ENCODE assay signal across 18 cellular contexts in the genomic region with DNA sequence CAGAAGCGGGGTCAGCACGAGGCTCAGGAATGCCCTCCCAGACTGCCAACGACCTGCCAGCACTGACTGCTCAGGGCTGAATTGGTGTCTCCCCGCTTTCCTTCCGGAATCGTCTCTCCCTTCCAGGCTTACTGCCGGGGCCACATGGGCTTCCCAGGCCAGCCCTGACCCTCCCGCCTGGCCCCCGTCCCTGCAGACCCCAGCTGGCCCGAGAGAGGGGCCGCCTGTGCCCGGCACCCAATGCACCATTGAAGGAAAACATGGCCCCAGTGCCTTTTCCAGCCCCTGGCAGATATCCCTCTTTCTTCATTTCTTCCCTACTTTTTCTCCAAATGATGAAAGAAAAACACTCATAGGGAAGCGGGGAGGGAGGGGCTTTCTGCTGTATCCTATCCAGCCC. TPM values are rescaled to one million over a fixed set of nuclear protein-coding genes. Genes with fewer than 3 reads are reported as not detected.
DNase-seq lines count a peak whose midpoint lies in the region; ATAC-seq and TF ChIP-seq lines count a peak whose summit lies in the region.
"Had no signal": no experiment of that assay in that cellular context is flagged by ENCODE, and none has a peak within 500 bp of the region (broad histone marks: within the 10 kb centered on the region; RNA-seq: fewer than 3 reads in every experiment).

No MANE protein-coding gene starts in this region.

- peak overlapping the region; percentile 68 to 89 (median 78); a peak in 21 of 22 replicates for H3K4me2 ChIP-seq in BLaER1 treated with 17β-estradiol and CSF1 and Interleukin-3, amounts not matched to agents 10 nM and 100 nM
- H3K4me2 ChIP-seq in neuronal stem cell (ENCODE audit: insufficient read depth, low read length, poor library complexity, severe bottlenecking) = no peak overlapping the region

- H3K14ac ChIP-seq in neuronal stem cell (ENCODE audit: low read length) = no peak overlapping the region

- WGBS in neuronal stem cell (ENCODE audit: extremely low coverage in 2 of 2, insufficient read length in 2 of 2, insufficient replicate concordance in 1 of 2), 2 donors = no CpG with 5 or more reads among the region's 13 CpGs

- no peak overlapping the region for H2BK5ac ChIP-seq in neuronal stem cell (ENCODE audit: low read length)

- peaks cover 25 to 58% (median 52%) of the 10 kb centered on the region in 10 experiments for H3K4me1 ChIP-seq in BLaER1 treated with 17β-estradiol and CSF1 and Interleukin-3, amounts not matched to agents 10 nM and 100 nM
- H3K4me1 ChIP-seq in NT2/D1 (ENCODE audit: insufficient read depth, insufficient read length) = peaks cover 7% of the 10 kb centered on the region
- H3K4me1 ChIP-seq in neuronal stem cell (ENCODE audit: control insufficient read depth in 2 of 2, insufficient read depth in 1 of 2, low read depth in 1 of 2, low read length in 2 of 2) = no peaks in the 10 kb centered on the region
- H3K4me1 ChIP-seq: BE2C had no signal

- H4K91ac ChIP-seq in neuronal stem cell (ENCODE audit: low read depth, low read length, poor library complexity) = no peak overlapping the region

- H3K4me3 ChIP-seq in BLaER1 treated with 17β-estradiol and CSF1 and Interleukin-3, amounts not matched to agents 10 nM and 100 nM = no peak overlapping the region
- H3K4me3 ChIP-seq in NT2/D1 (ENCODE audit: insufficient read length, low read depth) = no peak overlapping the region
- H3K4me3 ChIP-seq in fibroblast of the aortic adventitia (ENCODE audit: low read depth, low read length) = no peak overlapping the region
- H3K4me3 ChIP-seq in neuronal stem cell (ENCODE audit: low read length in 2 of 2) = no peak overlapping the region
- H3K4me3 ChIP-seq: GM12878, GM23248 had no signal

- peak overlapping the region; percentile 11 for H2AK5ac ChIP-seq in neuronal stem cell (ENCODE audit: low read depth, low read length)

- peak overlapping the region; percentile 27 for H3K18ac ChIP-seq in neuronal stem cell (ENCODE audit: low read length)

- no peaks in the 10 kb centered on the region for H3K27me3 ChIP-seq in BLaER1 treated with 17β-estradiol and CSF1 and Interleukin-3, amounts not matched to agents 10 nM and 100 nM
- H3K27me3 ChIP-seq in NT2/D1 (ENCODE audit: insufficient read depth, insufficient read length) (no peaks in the 10 kb centered on the region), neuronal stem cell (ENCODE audit: control insufficient read depth in 3 of 3, insufficient read depth in 3 of 3, low read depth in 1 of 3, low read length in 3 of 3) (peaks cover 0 to 29% (median 0%) of the 10 kb centered on the region in 3 experiments)
- H3K27me3 ChIP-seq: BE2C had no signal

- DNase-seq in NT2/D1 (ENCODE audit: low read depth, low spot score) = no peak
- DNase-seq in fibroblast of the aortic adventitia (ENCODE audit: low read depth) = peak; percentile 21
- no peak for DNase-seq in neuronal stem cell (ENCODE audit: low spot score)
- no peak for DNase-seq in NCI-H1694 treated with DMSO at 0.1 percent for 48 hours (lab: John Stamatoyannopoulos, UW)
- DNase-seq: BE2C; CD4-positive, alpha-beta T cell; CD8-positive, alpha-beta memory T cell; DMS 273 treated with DMSO at 0.1 percent for 48 hours; DMS79; EL; GM23248; HCEC 1CT had no signal

- peak overlapping the region in 4 of 11 experiments; percentile 37 to 52 (median 47); a peak in 4 of 22 replicates for H3K9ac ChIP-seq in BLaER1 treated with 17β-estradiol and CSF1 and Interleukin-3, amounts not matched to agents 10 nM and 100 nM
- peak overlapping the region; percentile 43 for H3K9ac ChIP-seq in NT2/D1 (ENCODE audit: insufficient read length, low read depth)
- H3K9ac ChIP-seq in neuronal stem cell (ENCODE audit: low read depth, low read length, poor library complexity) = no peak overlapping the region
- H3K9ac ChIP-seq: GM23248 had no signal

- no peak overlapping the region for H3K4ac ChIP-seq in neuronal stem cell (ENCODE audit: low read length)

- H3K23ac ChIP-seq in neuronal stem cell (ENCODE audit: low read depth, low read length, poor library complexity) = no peak overlapping the region

- no peaks in the 10 kb centered on the region for H3K36me3 ChIP-seq in BLaER1 treated with 17β-estradiol and CSF1 and Interleukin-3, amounts not matched to agents 10 nM and 100 nM
- no peaks in the 10 kb centered on the region for H3K36me3 ChIP-seq in NT2/D1 (ENCODE audit: insufficient read depth, insufficient read length, low read length)
- no peaks in the 10 kb centered on the region for H3K36me3 ChIP-seq in neuronal stem cell (replicated peaks in 1 of 2; ENCODE audit: control insufficient read depth in 2 of 2, insufficient read depth in 2 of 2, low read length in 2 of 2)
- H3K36me3 ChIP-seq: BE2C had no signal

- H2BK120ac ChIP-seq in neuronal stem cell (ENCODE audit: low read depth, low read length) = no peak overlapping the region

- H3K9me3 ChIP-seq in BLaER1 treated with 17β-estradiol and CSF1 and Interleukin-3, amounts not matched to agents 10 nM and 100 nM (replicated peaks in 1 of 11) = no peaks in the 10 kb centered on the region
- H3K9me3 ChIP-seq in NT2/D1 (ENCODE audit: insufficient read depth, low read length) (no peaks in the 10 kb centered on the region), neuronal stem cell (replicated peaks in 1 of 2; ENCODE audit: control insufficient read depth in 2 of 2, insufficient read depth in 1 of 2, low read depth in 1 of 2, low read length in 2 of 2) (no peaks in the 10 kb centered on the region)
- H3K9me3 ChIP-seq: BE2C had no signal

- H2AFZ ChIP-seq in neuronal stem cell (ENCODE audit: low read length) = no peak overlapping the region
- H2AFZ ChIP-seq: GM23248 had no signal

- H4K20me1 ChIP-seq in BLaER1 treated with 17β-estradiol and CSF1 and Interleukin-3, amounts not matched to agents 10 nM and 100 nM = peaks cover 0 to 3% (median 0%) of the 10 kb centered on the region in 11 experiments; a peak in 1 of 22 replicates

- no peak overlapping the region for H4K8ac ChIP-seq in neuronal stem cell (ENCODE audit: low read depth, low read length)

- TF ChIP-seq CTCF in fibroblast of the aortic adventitia (IDR thresholded peaks at IDR 0.05; ENCODE audit: insufficient read depth, low read length) = no peak

- H3K27ac ChIP-seq in BLaER1 treated with 17β-estradiol and CSF1 and Interleukin-3, amounts not matched to agents 10 nM and 100 nM = peak overlapping the region in 9 of 11 experiments; percentile 30 to 76 (median 69); a peak in 16 of 22 replicates
- no peak overlapping the region for H3K27ac ChIP-seq in neuronal stem cell (replicated peaks; ENCODE audit: low read length)
- H3K27ac ChIP-seq: C4-2B, GM23248 had no signal

- H3K79me1 ChIP-seq in neuronal stem cell (ENCODE audit: low read depth, low read length) = peaks cover 2% of the 10 kb centered on the region

- no peak for ATAC-seq in activated CD4-positive, CD25-positive, alpha-beta regulatory T cell treated with anti-CD3 and anti-CD28 coated beads, Interleukin-2, amount 50 U/mL, for 24 hours
- ATAC-seq in GM21515 (IDR thresholded peaks at IDR 0.05; ENCODE audit: unreplicated experiment) (no peak), GM19455 (IDR thresholded peaks at IDR 0.05; ENCODE audit: unreplicated experiment) (no peak)
- ATAC-seq: GM12878 had no signal

- no peak overlapping the region for H2BK12ac ChIP-seq in neuronal stem cell (ENCODE audit: low read length)

- no peak overlapping the region for H2BK15ac ChIP-seq in neuronal stem cell (ENCODE audit: low read length)

RNA-seq across cellular contexts. Expression of gene ZNF469, which starts 25.8 kb away (rescaled TPM):
- 5.8 and 7.0 TPM in 2 replicates for total RNA-seq in fibroblast of the aortic adventitia (ENCODE audit: low replicate concordance)
- polyA plus RNA-seq in neuronal stem cell (2013, experiment 1 of 2) = 0.26 TPM
- polyA plus RNA-seq in neuronal stem cell (2013, experiment 2 of 2) = 0.29 TPM

RNA-seq across cellular contexts. Expression of gene ZFPM1, which starts 44.5 kb away (rescaled TPM):
- total RNA-seq in fibroblast of the aortic adventitia (ENCODE audit: low replicate concordance) = 4.2 and 5.2 TPM in 2 replicates
- 3.8 TPM for polyA plus RNA-seq in neuronal stem cell (2013, experiment 1 of 2)
- 4.0 TPM for polyA plus RNA-seq in neuronal stem cell (2013, experiment 2 of 2)
